ENCODE assay signal across 14 cellular contexts in genomic region chr9:89779416-89779815, GRCh38.
"Had no signal": no experiment of that assay in that cellular context is flagged by ENCODE, and none has a peak within 500 bp of the region (broad histone marks: within the 10 kb centered on the region; RNA-seq: fewer than 3 reads in every experiment).

No MANE protein-coding gene starts in this region.

- H3K4me3 ChIP-seq: mucosa of descending colon, pancreas, smooth muscle cell had no signal

- H3K27ac Mint-ChIP-seq: naive thymus-derived CD8-positive, alpha-beta T cell; progenitor cell of endocrine pancreas had no signal

- H3K9me3 Mint-ChIP-seq: naive thymus-derived CD8-positive, alpha-beta T cell; type B pancreatic cell had no signal

- H3K36me3 ChIP-seq: pancreas had no signal

- H3K27ac ChIP-seq: foreskin keratinocyte, pancreas had no signal

- DNase-seq: effector memory CD4-positive, alpha-beta T cell; foreskin keratinocyte; kidney; left colon; mammary epithelial cell; mucosa of descending colon; naive thymus-derived CD8-positive, alpha-beta T cell; pancreas; stimulated activated CD4-positive, alpha-beta T cell treated with anti-CD3 and anti-CD28 coated beads, Interleukin-2, amount 100 ng/mL, for 48 hours; stimulated activated naive CD4-positive, alpha-beta T cell treated with Interleukin-2 at 50 U/mL for 16 hours had no signal

- H3K36me3 Mint-ChIP-seq: naive thymus-derived CD8-positive, alpha-beta T cell; type B pancreatic cell had no signal

- H3K4me1 ChIP-seq: foreskin keratinocyte, pancreas had no signal

- ATAC-seq: esophagus mucosa; foreskin keratinocyte; left colon; mucosa of descending colon; naive thymus-derived CD8-positive, alpha-beta T cell had no signal

- H3K27me3 ChIP-seq: pancreas had no signal

- H3K4me3 Mint-ChIP-seq: naive thymus-derived CD8-positive, alpha-beta T cell; type B pancreatic cell had no signal

- H3K9me3 ChIP-seq: mucosa of descending colon, pancreas had no signal
